In the genomic region with DNA sequence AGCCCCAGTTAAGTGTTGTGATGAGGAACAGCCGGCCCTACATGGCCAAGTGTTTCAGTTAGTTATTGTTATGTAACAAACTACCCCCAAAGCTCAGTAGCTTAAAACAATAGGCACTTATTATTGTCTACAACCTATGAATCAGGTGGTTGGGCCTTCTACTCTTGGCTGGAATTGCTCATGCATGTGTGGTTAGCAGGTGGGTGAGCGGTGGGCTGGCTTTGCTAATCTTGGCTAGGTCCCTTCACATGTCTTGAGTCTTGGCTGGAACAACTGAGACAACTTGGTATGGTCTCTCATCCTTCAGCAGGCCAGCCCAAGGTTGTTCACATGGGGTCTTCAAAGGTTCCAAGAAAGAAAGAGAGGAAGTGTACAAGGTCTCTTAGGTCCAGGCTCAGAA, we compare ENCODE assay signal across 17 cellular contexts. TPM values are rescaled to one million over a fixed set of nuclear protein-coding genes. Genes with fewer than 3 reads are reported as not detected.
DNase-seq lines count a peak whose midpoint lies in the region; ATAC-seq and TF ChIP-seq lines count a peak whose summit lies in the region.
"Had no signal": no experiment of that assay in that cellular context is flagged by ENCODE, and none has a peak within 500 bp of the region (broad histone marks: within the 10 kb centered on the region; RNA-seq: fewer than 3 reads in every experiment).

No MANE protein-coding gene starts in this region.

- no peaks in the 10 kb centered on the region for H3K9me3 Mint-ChIP-seq in T-cell
- peaks cover 7% of the 10 kb centered on the region for H3K9me3 Mint-ChIP-seq in activated naive CD8-positive, alpha-beta T cell treated with anti-CD3 and anti-CD28 coated beads, Interleukin-2, amount 50 U/mL, for 24 hours
- peaks cover 6% of the 10 kb centered on the region for H3K9me3 Mint-ChIP-seq in stimulated activated effector memory CD8-positive, alpha-beta T cell treated with anti-CD3 and anti-CD28 coated beads, Interleukin-12 subunit alpha, Interleukin-12 subunit beta, amount 100 ng/mL, for 72 hours

- H3K27ac ChIP-seq in ascending aorta, result no peak overlapping the region
- H3K27ac ChIP-seq: coronary artery, gastrocnemius medialis, ovary, RWPE1, WERI-Rb-1 had no signal

- H3K9me3 ChIP-seq in ascending aorta, result no peaks in the 10 kb centered on the region
- H3K9me3 ChIP-seq: gastrocnemius medialis, ovary had no signal

- peak overlapping the region; percentile 32 to 76 for H3K27ac Mint-ChIP-seq in T-cell
- peak overlapping the region; percentile 96 for H3K27ac Mint-ChIP-seq in activated naive CD8-positive, alpha-beta T cell treated with anti-CD3 and anti-CD28 coated beads, Interleukin-2, amount 50 U/mL, for 24 hours
- peak overlapping the region; percentile 60 for H3K27ac Mint-ChIP-seq in stimulated activated effector memory CD8-positive, alpha-beta T cell treated with anti-CD3 and anti-CD28 coated beads, Interleukin-12 subunit alpha, Interleukin-12 subunit beta, amount 100 ng/mL, for 72 hours

- intact Hi-C loops in ascending aorta (cut with DNase I), result no loop called here

- DNase-seq in activated naive CD4-positive, alpha-beta T cell treated with Interleukin-2 at 50 U/mL for 16 hours, result peak; percentile 50
- DNase-seq in activated naive CD4-positive, alpha-beta T cell (lab: John Stamatoyannopoulos, UW), result no peak
- DNase-seq in T-cell (no peak), SIG-M5 (lab: John Stamatoyannopoulos, UW) (no peak), ascending aorta (ENCODE audit: low spot score in 2 of 2) (no peak), HEK293T (ENCODE audit: extremely low spot score) (no peak)
- peak; percentile 64 for DNase-seq in activated naive CD8-positive, alpha-beta T cell treated with anti-CD3 and anti-CD28 coated beads, Interleukin-2, amount 50 U/mL, for 24 hours
- no peak for DNase-seq in stimulated activated effector memory CD8-positive, alpha-beta T cell treated with anti-CD3 and anti-CD28 coated beads, Interleukin-12 subunit alpha, Interleukin-12 subunit beta, amount 100 ng/mL, for 72 hours (ENCODE audit: low spot score in 2 of 2)
- DNase-seq: gastrocnemius medialis, GDM1, KBM-7, NCI-H1092 treated with DMSO at 0.1 percent for 48 hours, NCI-H774, ovary, WERI-Rb-1 had no signal

- TF ChIP-seq CTCF in ascending aorta (IDR thresholded peaks at IDR 0.05), result no peak

- no peaks in the 10 kb centered on the region for H3K27me3 Mint-ChIP-seq in T-cell
- no peaks in the 10 kb centered on the region for H3K27me3 Mint-ChIP-seq in activated naive CD8-positive, alpha-beta T cell treated with anti-CD3 and anti-CD28 coated beads, Interleukin-2, amount 50 U/mL, for 24 hours

- H3K36me3 ChIP-seq in ascending aorta, result no peaks in the 10 kb centered on the region
- H3K36me3 ChIP-seq: gastrocnemius medialis, ovary, WERI-Rb-1 had no signal

- CTCF ChIA-PET in T-cell (lab: Charles Lee), result interaction anchor here in 1 of 2 donors (0.8 to 1.1 kb wide), 2 partner anchors 29 to 36 kb away, joined by 3 to 4 read pairs; no protein-coding TSS in a partner anchor
- CTCF ChIA-PET in HEK293T (lab: Yijun Ruan, JAX), result no interaction called here

- H3K4me1 Mint-ChIP-seq in T-cell, result peaks cover 62 to 67% (median 66%) of the 10 kb centered on the region in 3 donors
- H3K4me1 Mint-ChIP-seq in activated naive CD8-positive, alpha-beta T cell treated with anti-CD3 and anti-CD28 coated beads, Interleukin-2, amount 50 U/mL, for 24 hours, result peaks cover 72% of the 10 kb centered on the region
- peaks cover 48% of the 10 kb centered on the region for H3K4me1 Mint-ChIP-seq in stimulated activated effector memory CD8-positive, alpha-beta T cell treated with anti-CD3 and anti-CD28 coated beads, Interleukin-12 subunit alpha, Interleukin-12 subunit beta, amount 100 ng/mL, for 72 hours

- POLR2A ChIA-PET in T-cell (lab: Charles Lee) (no interaction called here), HEK293T (lab: Yijun Ruan, JAX) (no interaction called here)

- no peaks in the 10 kb centered on the region for H3K27me3 ChIP-seq in ascending aorta
- H3K27me3 ChIP-seq: gastrocnemius medialis, ovary had no signal

- H3K36me3 Mint-ChIP-seq in T-cell, result peaks cover 5% of the 10 kb centered on the region
- peaks cover 21% of the 10 kb centered on the region for H3K36me3 Mint-ChIP-seq in activated naive CD8-positive, alpha-beta T cell treated with anti-CD3 and anti-CD28 coated beads, Interleukin-2, amount 50 U/mL, for 24 hours (ENCODE audit: low read depth)
- H3K36me3 Mint-ChIP-seq in stimulated activated effector memory CD8-positive, alpha-beta T cell treated with anti-CD3 and anti-CD28 coated beads, Interleukin-12 subunit alpha, Interleukin-12 subunit beta, amount 100 ng/mL, for 72 hours, result no peaks in the 10 kb centered on the region

- H3K4me3 ChIP-seq in ascending aorta, result no peak overlapping the region
- H3K4me3 ChIP-seq: coronary artery, gastrocnemius medialis, ovary had no signal

- H3K4me3 Mint-ChIP-seq in T-cell, result no peak overlapping the region
- H3K4me3 Mint-ChIP-seq in activated naive CD8-positive, alpha-beta T cell treated with anti-CD3 and anti-CD28 coated beads, Interleukin-2, amount 50 U/mL, for 24 hours, result peak overlapping the region; percentile 52
- peak overlapping the region; percentile 2 for H3K4me3 Mint-ChIP-seq in stimulated activated effector memory CD8-positive, alpha-beta T cell treated with anti-CD3 and anti-CD28 coated beads, Interleukin-12 subunit alpha, Interleukin-12 subunit beta, amount 100 ng/mL, for 72 hours

- no peak for ATAC-seq in T-cell (replicated peaks in 1 of 4)
- peak; percentile 59 for ATAC-seq in activated naive CD8-positive, alpha-beta T cell treated with anti-CD3 and anti-CD28 coated beads, Interleukin-2, amount 50 U/mL, for 24 hours
- peak; percentile 73 for ATAC-seq in stimulated activated effector memory CD8-positive, alpha-beta T cell treated with anti-CD3 and anti-CD28 coated beads, Interleukin-12 subunit alpha, Interleukin-12 subunit beta, amount 100 ng/mL, for 72 hours
- ATAC-seq: gastrocnemius medialis had no signal

- no peaks in the 10 kb centered on the region for H3K4me1 ChIP-seq in ascending aorta
- H3K4me1 ChIP-seq: gastrocnemius medialis had no signal

TF ChIP-seq in HEK293T, 16 proteins besides CTCF, POLR2A, EP300 and RAD21:
- TF ChIP-seq CTBP1 (IDR thresholded peaks at IDR 0.05; ENCODE audit: borderline replicate concordance) (no peak), NFRKB (IDR thresholded peaks at IDR 0.05) (no peak), HDGF (IDR thresholded peaks at IDR 0.05; ENCODE audit: borderline replicate concordance) (no peak), FOXK2 (IDR thresholded peaks at IDR 0.05) (no peak), ELF4 (IDR thresholded peaks at IDR 0.05) (no peak), ARNT (IDR thresholded peaks at IDR 0.05) (no peak), FOXM1 (IDR thresholded peaks at IDR 0.05; ENCODE audit: borderline replicate concordance) (no peak), FOXA1 (IDR thresholded peaks at IDR 0.05) (no peak), LEF1 (IDR thresholded peaks at IDR 0.05; ENCODE audit: borderline replicate concordance) (no peak), TARDBP (IDR thresholded peaks at IDR 0.05) (no peak), ZNF384 (IDR thresholded peaks at IDR 0.05) (no peak), BHLHE40 (IDR thresholded peaks at IDR 0.05; ENCODE audit: borderline replicate concordance) (no peak), SUZ12 (IDR thresholded peaks at IDR 0.05) (no peak), SP1 (IDR thresholded peaks at IDR 0.05) (no peak), L3MBTL2 (conservative IDR thresholded peaks at IDR 0.05) (no peak)
- TF ChIP-seq, protein P1, sequence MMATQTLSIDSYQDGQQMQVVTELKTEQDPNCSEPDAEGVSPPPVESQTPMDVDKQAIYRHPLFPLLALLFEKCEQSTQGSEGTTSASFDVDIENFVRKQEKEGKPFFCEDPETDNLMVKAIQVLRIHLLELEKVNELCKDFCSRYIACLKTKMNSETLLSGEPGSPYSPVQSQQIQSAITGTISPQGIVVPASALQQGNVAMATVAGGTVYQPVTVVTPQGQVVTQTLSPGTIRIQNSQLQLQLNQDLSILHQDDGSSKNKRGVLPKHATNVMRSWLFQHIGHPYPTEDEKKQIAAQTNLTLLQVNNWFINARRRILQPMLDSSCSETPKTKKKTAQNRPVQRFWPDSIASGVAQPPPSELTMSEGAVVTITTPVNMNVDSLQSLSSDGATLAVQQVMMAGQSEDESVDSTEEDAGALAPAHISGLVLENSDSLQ (IDR thresholded peaks at IDR 0.05), result no peak

RNA-seq across cellular contexts. Expression of gene CHRNA9, which starts 54.5 kb away (rescaled TPM):
- total RNA-seq in T-cell, result under 1 TPM in 3 of 5 donors, not detected in 2; 0.10 to 0.23 (median 0.15) TPM
- total RNA-seq in ascending aorta, result not detected
- total RNA-seq: gastrocnemius medialis had no signal

Comparison
In these comparisons a context has a peak if more than half of its experiments do, and no peak if none do; other contexts are left out.
1. DNase-seq: peak in activated naive CD4-positive, alpha-beta T cell treated with Interleukin-2 at 50 U/mL for 16 hours (single experiment) and activated naive CD8-positive, alpha-beta T cell treated with anti-CD3 and anti-CD28 coated beads, Interleukin-2, amount 50 U/mL, for 24 hours (single experiment); none in activated naive CD4-positive, alpha-beta T cell (0 of 4), T-cell (0 of 34), stimulated activated effector memory CD8-positive, alpha-beta T cell treated with anti-CD3 and anti-CD28 coated beads, Interleukin-12 subunit alpha, Interleukin-12 subunit beta, amount 100 ng/mL, for 72 hours (0 of 2), SIG-M5 (single experiment), ascending aorta (0 of 2) and HEK293T (single experiment).
2. ATAC-seq: peak in activated naive CD8-positive, alpha-beta T cell treated with anti-CD3 and anti-CD28 coated beads, Interleukin-2, amount 50 U/mL, for 24 hours (single experiment) and stimulated activated effector memory CD8-positive, alpha-beta T cell treated with anti-CD3 and anti-CD28 coated beads, Interleukin-12 subunit alpha, Interleukin-12 subunit beta, amount 100 ng/mL, for 72 hours (single experiment); none in T-cell (0 of 4).
3. H3K4me3 Mint-ChIP-seq: peak in activated naive CD8-positive, alpha-beta T cell treated with anti-CD3 and anti-CD28 coated beads, Interleukin-2, amount 50 U/mL, for 24 hours (single experiment) and stimulated activated effector memory CD8-positive, alpha-beta T cell treated with anti-CD3 and anti-CD28 coated beads, Interleukin-12 subunit alpha, Interleukin-12 subunit beta, amount 100 ng/mL, for 72 hours (single experiment); none in T-cell (0 of 3).
4. Peak in every context shown above with its lines, with median percentiles within 50 percentile points of each other: H3K27ac Mint-ChIP-seq.